8 cellular contexts compared by ENCODE assay signal in genomic region chr10:51699145-51699474, GRCh38. TPM values are rescaled to one million over a fixed set of nuclear protein-coding genes. Genes with fewer than 3 reads are reported as not detected.
DNase-seq lines count a peak whose midpoint lies in the region; ATAC-seq and TF ChIP-seq lines count a peak whose summit lies in the region.

No MANE protein-coding gene starts in this region.

- peaks cover 29% of the 10 kb centered on the region for H3K36me3 ChIP-seq in iPS-20b (ENCODE audit: insufficient read depth, low read depth, low read length)

- no peaks in the 10 kb centered on the region for H3K9me3 ChIP-seq in iPS-20b (ENCODE audit: insufficient read depth, low read depth, low read length)

- no peak for TF ChIP-seq CTCF in AG10803 (conservative IDR thresholded peaks at IDR 0.05; ENCODE audit: low read length)

- peak overlapping the region; percentile 95 for H3K9ac ChIP-seq in iPS-20b (ENCODE audit: low read depth, low read length)

- ATAC-seq in GM19438 (IDR thresholded peaks at IDR 0.05; ENCODE audit: low read depth, unreplicated experiment): peak; percentile 31
- ATAC-seq in HG03442 (IDR thresholded peaks at IDR 0.05; ENCODE audit: unreplicated experiment): peak; percentile 30
- peak; percentile 45 for ATAC-seq in activated naive CD8-positive, alpha-beta T cell treated with anti-CD3 and anti-CD28 coated beads, Interleukin-2, amount 10 ng/mL, durations not matched to agents 7 days and 5 days (ENCODE audit: low read depth)
- peak; percentile 46 for ATAC-seq in stimulated activated naive CD8-positive, alpha-beta T cell treated with anti-CD3 and anti-CD28 coated beads, Interleukin-15, amount 100 ng/mL, for 72 hours

- H3K27ac ChIP-seq in iPS-20b (ENCODE audit: low read length): peak overlapping the region; percentile 97

- POLR2A ChIA-PET in activated naive CD8-positive, alpha-beta T cell treated with anti-CD3 and anti-CD28 coated beads, Interleukin-2, amount 10 ng/mL, durations not matched to agents 7 days and 5 days (lab: Charles Lee): interaction anchor here (1.1 kb wide), 1 partner anchor 11 kb away, joined by 4 read pairs; no protein-coding TSS in a partner anchor

- H3K4me1 ChIP-seq in iPS-20b (ENCODE audit: insufficient read depth, low read length): peaks cover 15% of the 10 kb centered on the region; the same call in 1 of the 2 replicates

- H3K27me3 Mint-ChIP-seq in activated naive CD8-positive, alpha-beta T cell treated with anti-CD3 and anti-CD28 coated beads, Interleukin-2, amount 10 ng/mL, durations not matched to agents 7 days and 5 days: no peaks in the 10 kb centered on the region
- no peaks in the 10 kb centered on the region for H3K27me3 Mint-ChIP-seq in stimulated activated naive CD8-positive, alpha-beta T cell treated with anti-CD3 and anti-CD28 coated beads, Interleukin-15, amount 100 ng/mL, for 72 hours

- DNase-seq in AG10803 (ENCODE audit: low read depth) (no peak), GM19238 (ENCODE audit: insufficient read length, low spot score) (no peak), NK-92 (lab: John Stamatoyannopoulos, UW; ENCODE audit: unreplicated experiment) (no peak)
- DNase-seq in activated naive CD8-positive, alpha-beta T cell treated with anti-CD3 and anti-CD28 coated beads, Interleukin-2, amount 10 ng/mL, durations not matched to agents 7 days and 5 days: no peak
- no peak for DNase-seq in stimulated activated naive CD8-positive, alpha-beta T cell treated with anti-CD3 and anti-CD28 coated beads, Interleukin-15, amount 100 ng/mL, for 72 hours

- peaks cover 33% of the 10 kb centered on the region for H3K4me1 Mint-ChIP-seq in activated naive CD8-positive, alpha-beta T cell treated with anti-CD3 and anti-CD28 coated beads, Interleukin-2, amount 10 ng/mL, durations not matched to agents 7 days and 5 days
- peaks cover 38% of the 10 kb centered on the region for H3K4me1 Mint-ChIP-seq in stimulated activated naive CD8-positive, alpha-beta T cell treated with anti-CD3 and anti-CD28 coated beads, Interleukin-15, amount 100 ng/mL, for 72 hours

- peak overlapping the region; percentile 100 for H3K27ac Mint-ChIP-seq in activated naive CD8-positive, alpha-beta T cell treated with anti-CD3 and anti-CD28 coated beads, Interleukin-2, amount 10 ng/mL, durations not matched to agents 7 days and 5 days
- peak overlapping the region; percentile 100 for H3K27ac Mint-ChIP-seq in stimulated activated naive CD8-positive, alpha-beta T cell treated with anti-CD3 and anti-CD28 coated beads, Interleukin-15, amount 100 ng/mL, for 72 hours

- peaks cover 40% of the 10 kb centered on the region for H3K36me3 Mint-ChIP-seq in activated naive CD8-positive, alpha-beta T cell treated with anti-CD3 and anti-CD28 coated beads, Interleukin-2, amount 10 ng/mL, durations not matched to agents 7 days and 5 days

- H3K27me3 ChIP-seq in iPS-20b (ENCODE audit: insufficient read depth, low read length): no peaks in the 10 kb centered on the region

- H3K9me3 Mint-ChIP-seq in activated naive CD8-positive, alpha-beta T cell treated with anti-CD3 and anti-CD28 coated beads, Interleukin-2, amount 10 ng/mL, durations not matched to agents 7 days and 5 days: no peaks in the 10 kb centered on the region
- no peaks in the 10 kb centered on the region for H3K9me3 Mint-ChIP-seq in stimulated activated naive CD8-positive, alpha-beta T cell treated with anti-CD3 and anti-CD28 coated beads, Interleukin-15, amount 100 ng/mL, for 72 hours

- H3K4me3 ChIP-seq in AG10803 (ENCODE audit: low read length) (peak overlapping the region; percentile 92), iPS-20b (ENCODE audit: low read length) (peak overlapping the region; percentile 93)

- peak overlapping the region; percentile 98 for H3K4me3 Mint-ChIP-seq in activated naive CD8-positive, alpha-beta T cell treated with anti-CD3 and anti-CD28 coated beads, Interleukin-2, amount 10 ng/mL, durations not matched to agents 7 days and 5 days
- peak overlapping the region; percentile 98 for H3K4me3 Mint-ChIP-seq in stimulated activated naive CD8-positive, alpha-beta T cell treated with anti-CD3 and anti-CD28 coated beads, Interleukin-15, amount 100 ng/mL, for 72 hours

RNA-seq across cellular contexts. Expression of gene CSTF2T, which starts 0.3 kb away (rescaled TPM):
- 10 to 100 TPM; 35.5 to 37.2 TPM for total RNA-seq in activated naive CD8-positive, alpha-beta T cell treated with anti-CD3 and anti-CD28 coated beads, Interleukin-2, amount 10 ng/mL, durations not matched to agents 7 days and 5 days
